In genomic region chr13:80070024-80070703, GRCh38 we compare ENCODE assay signal across 20 cellular contexts.
DNase-seq lines count a peak whose midpoint lies in the region; ATAC-seq and TF ChIP-seq lines count a peak whose summit lies in the region.
"Had no signal": no experiment of that assay in that cellular context is flagged by ENCODE, and none has a peak within 500 bp of the region (broad histone marks: within the 10 kb centered on the region; RNA-seq: fewer than 3 reads in every experiment).

No MANE protein-coding gene starts in this region.

- H4K20me1 ChIP-seq in Loucy (ENCODE audit: insufficient read depth, low read length, poor library complexity, severe bottlenecking) (no peaks in the 10 kb centered on the region), smooth muscle cell (ENCODE audit: low read depth) (no peaks in the 10 kb centered on the region)

- H3K79me2 ChIP-seq in Loucy (ENCODE audit: insufficient read depth, low read length) = no peaks in the 10 kb centered on the region
- no peaks in the 10 kb centered on the region for H3K79me2 ChIP-seq in smooth muscle cell (ENCODE audit: low read depth)

- no peak for TF ChIP-seq POLR2A in transverse colon (IDR thresholded peaks at IDR 0.05)

- 33 to 43% methylated on average over 8 to 11 of the region's 11 CpGs for WGBS in transverse colon (ENCODE audit: low coverage in 1 of 2), 2 donors
- WGBS in right cardiac atrium = 78% methylated on average over 11 of the region's 11 CpGs
- WGBS in smooth muscle cell (ENCODE audit: low lambda C conversion rate) = 56% methylated on average over 11 of the region's 11 CpGs

- H3K27me3 ChIP-seq in Loucy (ENCODE audit: insufficient read depth, low read length, poor library complexity, severe bottlenecking) = no peaks in the 10 kb centered on the region
- H3K27me3 ChIP-seq in transverse colon = no peaks in the 10 kb centered on the region
- no peaks in the 10 kb centered on the region for H3K27me3 ChIP-seq in right cardiac atrium (ENCODE audit: control insufficient read depth, insufficient read depth)
- H3K27me3 ChIP-seq in smooth muscle cell (ENCODE audit: low read depth) = no peaks in the 10 kb centered on the region
- H3K27me3 ChIP-seq: neutrophil had no signal

- no peak for TF ChIP-seq CTCF in Loucy (conservative IDR thresholded peaks at IDR 0.05; ENCODE audit: low read length)
- no peak for TF ChIP-seq CTCF in transverse colon (IDR thresholded peaks at IDR 0.05)
- TF ChIP-seq CTCF in smooth muscle cell (IDR thresholded peaks at IDR 0.05; ENCODE audit: borderline replicate concordance, insufficient read depth, poor library complexity, severe bottlenecking) = no peak

- TF ChIP-seq EP300 in transverse colon (IDR thresholded peaks at IDR 0.05; ENCODE audit: low read depth) = no peak

- H3K4me1 ChIP-seq in Loucy (ENCODE audit: insufficient read depth, low read length, poor library complexity, severe bottlenecking) (peaks cover 10% of the 10 kb centered on the region), transverse colon (peaks cover 0 to 12% (median 4%) of the 10 kb centered on the region in 4 donors), right cardiac atrium (ENCODE audit: control insufficient read depth, insufficient read depth, low read length) (no peaks in the 10 kb centered on the region), smooth muscle cell (ENCODE audit: low read depth) (no peaks in the 10 kb centered on the region)

- no peaks in the 10 kb centered on the region for H3K9me2 ChIP-seq in Loucy (replicated peaks; ENCODE audit: low read depth, low read length)

- ATAC-seq in HG02840 (IDR thresholded peaks at IDR 0.05; ENCODE audit: low FRiP score, unreplicated experiment) = no peak
- no peak for ATAC-seq in right cardiac atrium
- ATAC-seq: activated naive CD8-positive, alpha-beta T cell treated with anti-CD3 and anti-CD28 coated beads, Interleukin-2, amount 50 U/mL, for 24 hours; stimulated activated naive CD8-positive, alpha-beta T cell treated with anti-CD3 and anti-CD28 coated beads, Interleukin-15, amount 100 ng/mL, for 72 hours had no signal

- H3K36me3 ChIP-seq in Loucy (ENCODE audit: insufficient read depth, low read length) (no peaks in the 10 kb centered on the region), transverse colon (no peaks in the 10 kb centered on the region), smooth muscle cell (ENCODE audit: low read depth) (no peaks in the 10 kb centered on the region)
- H3K36me3 ChIP-seq: neutrophil, WERI-Rb-1 had no signal

- H3K27ac ChIP-seq in transverse colon (peak overlapping the region; percentile 52 to 67 (median 62)), right cardiac atrium (ENCODE audit: low read length) (no peak overlapping the region), smooth muscle cell (ENCODE audit: low read depth) (no peak overlapping the region)
- H3K27ac ChIP-seq: neutrophil, WERI-Rb-1 had no signal

- H3F3A ChIP-seq in Loucy (ENCODE audit: low read depth) = no peaks in the 10 kb centered on the region
- no peaks in the 10 kb centered on the region for H3F3A ChIP-seq in smooth muscle cell (ENCODE audit: low read depth)

- intact Hi-C loops in transverse colon (cut with DNase I; ENCODE audit: low total_unique reads) = no loop called here
- intact Hi-C loops in right cardiac atrium (cut with DNase I) = no loop called here

- H2AFZ ChIP-seq in Loucy (ENCODE audit: low read length) = peak overlapping the region; percentile 44; the same call in 1 of the 2 replicates
- no peak overlapping the region for H2AFZ ChIP-seq in smooth muscle cell (ENCODE audit: low read depth)

- H3K4me3 ChIP-seq in Loucy (ENCODE audit: low read length, poor library complexity, severe bottlenecking) = no peak overlapping the region
- no peak overlapping the region for H3K4me3 ChIP-seq in transverse colon
- no peak overlapping the region for H3K4me3 ChIP-seq in right cardiac atrium (ENCODE audit: low read length)
- no peak overlapping the region for H3K4me3 ChIP-seq in smooth muscle cell

- H3K4me2 ChIP-seq in Loucy (ENCODE audit: low read depth, low read length, poor library complexity, severe bottlenecking) (no peak overlapping the region), smooth muscle cell (no peak overlapping the region)

- in situ Hi-C loops in transverse colon (cut with MboI; ENCODE audit: low pct_ligation_motif_present in 1 of 4, low pct_unique_long_range_greater_than_20kb in 1 of 4, low sequenced_read_pairs in 3 of 4) = no loop called here

- peak; percentile 38 for DNase-seq in NCI-H2196 (lab: John Stamatoyannopoulos, UW; ENCODE audit: unreplicated experiment)
- DNase-seq in iPS-NIHi7 (ENCODE audit: extremely low spot score) = peak; percentile 19
- DNase-seq in transverse colon = peak; percentile 32
- no peak for DNase-seq in right cardiac atrium
- no peak for DNase-seq in smooth muscle cell (lab: John Stamatoyannopoulos, UW; ENCODE audit: unreplicated experiment)
- no peak for DNase-seq in NCI-H345 treated with DMSO at 0.1 percent for 48 hours (lab: John Stamatoyannopoulos, UW; ENCODE audit: unreplicated experiment)
- DNase-seq: activated CD4-positive, alpha-beta T cell treated with anti-CD3 and anti-CD28 coated beads, Interleukin-2, amount 50 U/mL, for 4 hours; activated CD8-positive, alpha-beta memory T cell treated with anti-CD3 and anti-CD28 coated beads, Interleukin-2, amount 50 U/mL, for 48 hours; activated effector memory CD4-positive, alpha-beta T cell treated with Interleukin-2 at 50 U/mL for 16 hours; activated naive CD8-positive, alpha-beta T cell treated with anti-CD3 and anti-CD28 coated beads, Interleukin-2, amount 50 U/mL, for 24 hours; AML-193; KG1; NCI-H2171; stimulated activated CD4-positive, alpha-beta T cell treated with anti-CD3 and anti-CD28 coated beads, Interleukin-4, amount 100 ng/mL, for 4 hours; stimulated activated naive CD8-positive, alpha-beta T cell treated with anti-CD3 and anti-CD28 coated beads, Interleukin-15, amount 100 ng/mL, for 72 hours; T-helper 2 cell; WERI-Rb-1 had no signal

- H3K9ac ChIP-seq in Loucy (ENCODE audit: low read depth, low read length, poor library complexity, severe bottlenecking) (no peak overlapping the region), smooth muscle cell (ENCODE audit: low read depth) (no peak overlapping the region)

- H3K9me3 ChIP-seq in Loucy (ENCODE audit: insufficient read depth, low read depth, low read length) (no peaks in the 10 kb centered on the region), transverse colon (no peaks in the 10 kb centered on the region), right cardiac atrium (ENCODE audit: control insufficient read depth, low read length) (no peaks in the 10 kb centered on the region), smooth muscle cell (replicated peaks; ENCODE audit: low read depth) (no peaks in the 10 kb centered on the region)
- H3K9me3 ChIP-seq: neutrophil had no signal

Comparison
In these comparisons a context has a peak if more than half of its experiments do, and no peak if none do; other contexts are left out.
1. DNase-seq: peak in NCI-H2196 (single experiment), iPS-NIHi7 (single experiment) and transverse colon (single experiment); none in right cardiac atrium (0 of 3), smooth muscle cell (single experiment) and NCI-H345 treated with DMSO at 0.1 percent for 48 hours (single experiment).
2. H3K27ac ChIP-seq: peak in transverse colon (4 of 4); none in right cardiac atrium (single experiment) and smooth muscle cell (single experiment).